Comparison of ENCODE assay signal across 20 cellular contexts in genomic region chr1:30173560-30173959, GRCh38.
"Had no signal": no experiment of that assay in that cellular context is flagged by ENCODE, and none has a peak within 500 bp of the region (broad histone marks: within the 10 kb centered on the region; RNA-seq: fewer than 3 reads in every experiment).

No MANE protein-coding gene starts in this region.

- H3K4me1 ChIP-seq: SJSA1 had no signal

- H3K36me3 ChIP-seq: MG63, SJSA1 had no signal

- H3K27me3 ChIP-seq: MG63 had no signal

- ATAC-seq: HepG2 had no signal

- H3K4me3 ChIP-seq: MG63, SJSA1, SK-N-MC had no signal

- H3K27ac ChIP-seq: SJSA1, SK-N-MC had no signal

- H3K9me3 ChIP-seq: MG63, SJSA1 had no signal

- DNase-seq: IMR-90, Karpas-422, KG1, MG63, NCI-H1092, NCI-H1105 treated with DMSO at 0.1 percent for 48 hours, NCI-H1417 treated with DMSO at 0.1 percent for 48 hours, NCI-H1694, NCI-H187 treated with DMSO at 0.1 percent for 48 hours, NCI-H2029 treated with DMSO at 0.1 percent for 48 hours, NCI-H2227 treated with DMSO at 0.1 percent for 48 hours, NCI-H524, NCI-H526 treated with DMSO at 0.1 percent for 48 hours, NCI-H748 treated with DMSO at 0.1 percent for 48 hours, Right ventricle myocardium superior, RPMI8226, SIG-M5 had no signal
